ENCODE assay signal across 8 cellular contexts in genomic region chr20:44702776-44703175, GRCh38. TPM values are rescaled to one million over a fixed set of nuclear protein-coding genes. Genes with fewer than 3 reads are reported as not detected.
DNase-seq lines count a peak whose midpoint lies in the region; ATAC-seq and TF ChIP-seq lines count a peak whose summit lies in the region.

No MANE protein-coding gene starts in this region.

- H3K9me2 ChIP-seq in OCI-LY7 (ENCODE audit: insufficient read depth, low read length): no peaks in the 10 kb centered on the region

- no TSS peak for BruUV-seq in OCI-LY7 (replicated peaks; lab: Mats Ljungman, UMichigan)

- H3K9me3 ChIP-seq in OCI-LY7 (ENCODE audit: low read length): no peaks in the 10 kb centered on the region

- peak; percentile 48 for DNase-seq in OCI-LY7 (ENCODE audit: low spot score)
- DNase-seq in foreskin fibroblast: peak; percentile 95 to 96
- DNase-seq in putamen (ENCODE audit: low spot score): peak; percentile 93
- DNase-seq in NCI-H1694 treated with DMSO at 0.1 percent for 48 hours (lab: John Stamatoyannopoulos, UW): no peak

- no peak overlapping the region for H2AFZ ChIP-seq in OCI-LY7 (ENCODE audit: low read length)

- CTCF ChIA-PET in OCI-LY7 (lab: Charles Lee; ENCODE audit: unreplicated experiment): no interaction called here

- peaks cover 7% of the 10 kb centered on the region for H3K4me1 ChIP-seq in OCI-LY7 (ENCODE audit: insufficient read depth, low read length, poor library complexity, severe bottlenecking)

- no peak overlapping the region for H3K4me2 ChIP-seq in OCI-LY7 (ENCODE audit: low read length)

- no peaks in the 10 kb centered on the region for H4K20me1 ChIP-seq in OCI-LY7 (ENCODE audit: insufficient read depth, low read length)

- peak; percentile 65 for ATAC-seq in GM18861 (IDR thresholded peaks at IDR 0.05; ENCODE audit: unreplicated experiment)
- ATAC-seq in GM19467 (IDR thresholded peaks at IDR 0.05; ENCODE audit: unreplicated experiment): no peak
- ATAC-seq in HG03469 (IDR thresholded peaks at IDR 0.05; ENCODE audit: unreplicated experiment): no peak
- ATAC-seq in GM21367 (IDR thresholded peaks at IDR 0.05; ENCODE audit: unreplicated experiment): no peak

- H3K4me3 ChIP-seq in OCI-LY7 (ENCODE audit: low read depth, low read length, poor library complexity, severe bottlenecking): no peak overlapping the region
- H3K4me3 ChIP-seq in foreskin fibroblast (ENCODE audit: low read depth in 1 of 2, low read length in 2 of 2): no peak overlapping the region

- TF ChIP-seq CTCF in OCI-LY7 (conservative IDR thresholded peaks at IDR 0.05; ENCODE audit: low read length): no peak
- no peak for TF ChIP-seq CTCF in foreskin fibroblast (IDR thresholded peaks at IDR 0.05; ENCODE audit: low read depth, low read length)

- intact Hi-C loops in OCI-LY7 (cut with micrococcal nuclease; ENCODE audit: unreplicated experiment): no loop called here

- H3K79me2 ChIP-seq in OCI-LY7 (ENCODE audit: insufficient read depth, low read depth, low read length): no peaks in the 10 kb centered on the region

- no peak overlapping the region for H3K27ac ChIP-seq in OCI-LY7 (ENCODE audit: low read depth, low read length, poor library complexity, severe bottlenecking)

- POLR2A ChIA-PET in OCI-LY7 (lab: Charles Lee): interaction anchor here (0.5 kb wide), 1 partner anchor 183 kb away, joined by 3 read pairs; the partner anchor contains the start of gene YWHAB

- no peaks in the 10 kb centered on the region for H3K36me3 ChIP-seq in OCI-LY7 (ENCODE audit: insufficient read depth, low read length)

RNA-seq across cellular contexts. Expression of gene CCN5, which starts 12.4 kb away (rescaled TPM):
- not detected in 2 replicates for total RNA-seq in OCI-LY7 (2014; rRNA removed; shearing (Covaris generic))
- total RNA-seq in OCI-LY7 (2022): not detected in 2 replicates

RNA-seq across cellular contexts. Expression of gene KCNK15, which starts 42.9 kb away (rescaled TPM):
- not detected in 2 replicates for total RNA-seq in OCI-LY7 (2014; rRNA removed; shearing (Covaris generic))
- not detected in 2 replicates for total RNA-seq in OCI-LY7 (2022)

RNA-seq across cellular contexts. Expression of gene ADA, which starts 51.3 kb away (rescaled TPM):
- 67.0 and 78.2 TPM in 2 replicates for total RNA-seq in OCI-LY7 (2014; rRNA removed; shearing (Covaris generic))
- total RNA-seq in OCI-LY7 (2022): 142 and 158 TPM in 2 replicates
